ENCODE assay signal across 1 cellular context in the genomic region with DNA sequence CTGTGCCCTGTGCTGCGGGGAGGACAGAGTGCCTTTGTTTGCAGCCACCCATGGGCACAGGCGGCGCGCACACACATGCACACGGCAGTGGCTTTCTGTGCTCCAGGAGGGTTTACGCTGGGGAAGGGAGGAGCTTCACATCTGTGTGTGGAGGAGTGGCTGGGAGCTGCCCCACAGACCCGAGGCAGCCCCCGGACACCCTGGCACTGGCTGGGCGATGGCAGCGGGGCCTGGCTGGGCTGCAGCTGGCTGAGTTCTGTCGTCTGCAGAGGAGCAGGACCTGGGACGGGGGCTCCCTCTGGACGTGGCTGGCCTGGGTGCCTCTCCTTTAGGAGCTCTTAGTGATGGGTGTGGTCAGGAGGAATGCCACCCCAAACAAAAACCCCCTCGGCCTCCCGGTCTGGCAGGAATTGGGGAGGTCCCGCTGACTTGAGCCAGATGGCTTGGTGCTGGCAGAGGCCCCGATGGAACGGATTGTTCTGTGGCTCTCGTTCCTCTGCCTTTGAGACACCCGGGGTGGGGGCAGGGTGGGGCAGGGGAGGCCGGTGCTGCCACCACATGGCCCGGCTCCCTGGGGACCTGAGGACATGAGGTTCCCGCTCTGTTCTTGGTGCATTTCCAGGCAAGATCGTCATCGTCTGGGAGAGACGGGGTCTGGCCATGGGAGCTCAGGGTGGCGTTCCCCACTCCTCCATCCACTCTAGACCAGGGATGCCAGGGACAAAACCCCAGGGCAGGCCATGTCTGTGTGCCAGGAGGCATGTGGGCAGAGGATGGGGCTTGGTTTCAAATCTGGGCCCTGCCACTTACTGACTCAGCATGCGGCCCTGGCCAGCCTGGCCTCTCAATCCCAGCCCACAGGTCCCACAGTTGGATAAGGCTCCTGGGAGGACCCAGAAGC.
TF ChIP-seq lines count a peak whose summit lies in the region.

No MANE protein-coding gene starts in this region.

TF ChIP-seq in GM23338, 12 proteins besides CTCF, POLR2A, EP300 and RAD21:
- TF ChIP-seq ZNF462 (CRISPR knock-in tag; IDR thresholded peaks at IDR 0.05) (no peak), EZH2 (IDR thresholded peaks at IDR 0.05; ENCODE audit: low read depth, unreplicated experiment) (no peak), POLR2AphosphoS5 (IDR thresholded peaks at IDR 0.05; ENCODE audit: low read depth) (no peak), EZH2phosphoT487 (IDR thresholded peaks at IDR 0.05; ENCODE audit: unreplicated experiment) (no peak), ETS1 (IDR thresholded peaks at IDR 0.05) (no peak), NANOG (IDR thresholded peaks at IDR 0.05; ENCODE audit: borderline replicate concordance) (no peak), STAT1 (IDR thresholded peaks at IDR 0.05; ENCODE audit: unreplicated experiment) (no peak), ZNF331 (CRISPR knock-in tag; IDR thresholded peaks at IDR 0.05; ENCODE audit: low read depth) (no peak), ZNF114 (CRISPR knock-in tag; IDR thresholded peaks at IDR 0.05) (no peak), JUNB (IDR thresholded peaks at IDR 0.05; ENCODE audit: unreplicated experiment) (no peak), CREB1 (CRISPR knock-in tag; IDR thresholded peaks at IDR 0.05; ENCODE audit: low read depth) (no peak)
- TF ChIP-seq, protein P1, sequence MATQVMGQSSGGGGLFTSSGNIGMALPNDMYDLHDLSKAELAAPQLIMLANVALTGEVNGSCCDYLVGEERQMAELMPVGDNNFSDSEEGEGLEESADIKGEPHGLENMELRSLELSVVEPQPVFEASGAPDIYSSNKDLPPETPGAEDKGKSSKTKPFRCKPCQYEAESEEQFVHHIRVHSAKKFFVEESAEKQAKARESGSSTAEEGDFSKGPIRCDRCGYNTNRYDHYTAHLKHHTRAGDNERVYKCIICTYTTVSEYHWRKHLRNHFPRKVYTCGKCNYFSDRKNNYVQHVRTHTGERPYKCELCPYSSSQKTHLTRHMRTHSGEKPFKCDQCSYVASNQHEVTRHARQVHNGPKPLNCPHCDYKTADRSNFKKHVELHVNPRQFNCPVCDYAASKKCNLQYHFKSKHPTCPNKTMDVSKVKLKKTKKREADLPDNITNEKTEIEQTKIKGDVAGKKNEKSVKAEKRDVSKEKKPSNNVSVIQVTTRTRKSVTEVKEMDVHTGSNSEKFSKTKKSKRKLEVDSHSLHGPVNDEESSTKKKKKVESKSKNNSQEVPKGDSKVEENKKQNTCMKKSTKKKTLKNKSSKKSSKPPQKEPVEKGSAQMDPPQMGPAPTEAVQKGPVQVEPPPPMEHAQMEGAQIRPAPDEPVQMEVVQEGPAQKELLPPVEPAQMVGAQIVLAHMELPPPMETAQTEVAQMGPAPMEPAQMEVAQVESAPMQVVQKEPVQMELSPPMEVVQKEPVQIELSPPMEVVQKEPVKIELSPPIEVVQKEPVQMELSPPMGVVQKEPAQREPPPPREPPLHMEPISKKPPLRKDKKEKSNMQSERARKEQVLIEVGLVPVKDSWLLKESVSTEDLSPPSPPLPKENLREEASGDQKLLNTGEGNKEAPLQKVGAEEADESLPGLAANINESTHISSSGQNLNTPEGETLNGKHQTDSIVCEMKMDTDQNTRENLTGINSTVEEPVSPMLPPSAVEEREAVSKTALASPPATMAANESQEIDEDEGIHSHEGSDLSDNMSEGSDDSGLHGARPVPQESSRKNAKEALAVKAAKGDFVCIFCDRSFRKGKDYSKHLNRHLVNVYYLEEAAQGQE (IDR thresholded peaks at IDR 0.05; ENCODE audit: unreplicated experiment), result no peak
